21 cellular contexts compared by ENCODE assay signal in genomic region chr6:135056632-135057031, GRCh38. TPM values are rescaled to one million over a fixed set of nuclear protein-coding genes. Genes with fewer than 3 reads are reported as not detected.
DNase-seq lines count a peak whose midpoint lies in the region; ATAC-seq, FAIRE-seq and TF ChIP-seq lines count a peak whose summit lies in the region.
"Had no signal": no experiment of that assay in that cellular context is flagged by ENCODE, and none has a peak within 500 bp of the region (broad histone marks: within the 10 kb centered on the region; RNA-seq: fewer than 3 reads in every experiment).

No MANE protein-coding gene starts in this region.

- in situ Hi-C loops in K562 (cut with MboI): no loop called here

- H3K79me2 ChIP-seq in K562 (ENCODE audit: control insufficient read depth, insufficient read depth, low read length): peaks cover 40% of the 10 kb centered on the region

- H3K27ac Mint-ChIP-seq in CD4-positive, alpha-beta T cell: no peak overlapping the region
- no peak overlapping the region for H3K27ac Mint-ChIP-seq in neural crest cell (ENCODE audit: unreplicated experiment)
- H3K27ac Mint-ChIP-seq: CD8-positive, alpha-beta memory T cell had no signal

- H3K9me3 Mint-ChIP-seq in CD4-positive, alpha-beta T cell: no peaks in the 10 kb centered on the region
- no peaks in the 10 kb centered on the region for H3K9me3 Mint-ChIP-seq in neural crest cell
- H3K9me3 Mint-ChIP-seq: CD8-positive, alpha-beta memory T cell had no signal

- no peaks in the 10 kb centered on the region for H3K27me3 Mint-ChIP-seq in CD4-positive, alpha-beta T cell
- H3K27me3 Mint-ChIP-seq in neural crest cell (ENCODE audit: low read depth): peaks cover 18% of the 10 kb centered on the region

- peaks cover 12% of the 10 kb centered on the region; the same call in 1 of the 3 replicates for H3K36me3 ChIP-seq in K562 (ENCODE audit: control insufficient read depth, insufficient read depth, low read length)
- H3K36me3 ChIP-seq in left lung: no peaks in the 10 kb centered on the region

- no peak for FAIRE-seq in K562 (lab: Jason Lieb, UNC)
- FAIRE-seq: D721Med, GM12878, GM18507, H1 had no signal

- no peak for TF ChIP-seq CTCF in CD4-positive, alpha-beta T cell (IDR thresholded peaks at IDR 0.05)
- TF ChIP-seq CTCF in K562 (IDR thresholded peaks at IDR 0.05 in 2 of 3, conservative IDR thresholded peaks at IDR 0.05 in 1 of 3; ENCODE audit: insufficient read depth in 2 of 3, low read depth in 1 of 3, low read length in 3 of 3): no peak
- no peak for TF ChIP-seq CTCF in neural crest cell (conservative IDR thresholded peaks at IDR 0.05)
- no peak for TF ChIP-seq CTCF in left lung (IDR thresholded peaks at IDR 0.05)

- peak overlapping the region; percentile 82 for H2AFZ ChIP-seq in K562 (ENCODE audit: low read depth, low read length)

- H3K4me3 ChIP-seq in K562: no peak overlapping the region
- no peak overlapping the region for H3K4me3 ChIP-seq in left lung
- H3K4me3 ChIP-seq: BLaER1, GM12878, GM23248 had no signal

- peak overlapping the region; percentile 45 for H3K4me3 Mint-ChIP-seq in CD4-positive, alpha-beta T cell
- peak overlapping the region; percentile 47 for H3K4me3 Mint-ChIP-seq in neural crest cell

- H4K20me1 ChIP-seq in K562 (replicated peaks; ENCODE audit: control insufficient read depth, insufficient read depth, low read length): no peaks in the 10 kb centered on the region

- CTCF ChIA-PET in CD4-positive, alpha-beta T cell (lab: Charles Lee): no interaction called here
- CTCF ChIA-PET in K562 (lab: Yijun Ruan, JAX; ENCODE audit: low intra/inter-chr PET ratio): no interaction called here

- ATAC-seq in CD4-positive, alpha-beta T cell (ENCODE audit: poor library complexity): no peak
- no peak for ATAC-seq in K562
- ATAC-seq in left lung: no peak
- ATAC-seq: GM12878 had no signal

- no peaks in the 10 kb centered on the region for H3K9me1 ChIP-seq in K562 (ENCODE audit: control insufficient read depth, insufficient read depth, low read length)

- no peak for DNase-seq in CD4-positive, alpha-beta T cell
- no peak for DNase-seq in K562 (ENCODE audit: extremely low read depth in 1 of 4, low spot score in 3 of 4)
- DNase-seq in neural crest cell (ENCODE audit: low read depth, low spot score): no peak
- no peak for DNase-seq in caudate nucleus (lab: John Stamatoyannopoulos, UW)
- DNase-seq in stimulated activated CD4-positive, alpha-beta T cell treated with anti-CD3 and anti-CD28 coated beads, Interleukin-15, amount 100 ng/mL, for 24 hours: no peak
- no peak for DNase-seq in left lung
- DNase-seq: CD4-positive, CD25-positive, alpha-beta regulatory T cell; CD8-positive, alpha-beta memory T cell; DMS 273 treated with DMSO at 0.1 percent for 48 hours; DMS79; EL; GDM1; GM23248; H7; HCEC 1CT had no signal

- H3K4me1 ChIP-seq in K562 (replicated peaks in 1 of 2; ENCODE audit: control insufficient read depth in 2 of 2, insufficient read depth in 2 of 2, low read length in 2 of 2): peaks cover 3 to 6% of the 10 kb centered on the region in 2 experiments; a peak in 4 of 5 replicates
- H3K4me1 ChIP-seq in left lung: peaks cover 8 to 23% of the 10 kb centered on the region in 2 donors

- no peaks in the 10 kb centered on the region for H3K27me3 ChIP-seq in CD4-positive, alpha-beta T cell (ENCODE audit: control insufficient read depth, insufficient read depth, low read length)
- H3K27me3 ChIP-seq in K562 (ENCODE audit: control insufficient read depth in 2 of 2, insufficient read depth in 2 of 2, low read length in 2 of 2) (no peaks in the 10 kb centered on the region), left lung (no peaks in the 10 kb centered on the region)
- H3K27me3 ChIP-seq: BLaER1 had no signal

- peak overlapping the region; percentile 31 to 95; a peak in 1 of 4 replicates for H3K9ac ChIP-seq in K562 (ENCODE audit: insufficient read depth in 1 of 2, low read depth in 2 of 2, low read length in 2 of 2)
- H3K9ac ChIP-seq: BLaER1, GM23248 had no signal

- 67% methylated on average over 5 of the region's 5 CpGs for WGBS in K562 (ENCODE audit: insufficient coverage, low coverage, missing lambda C conversion rate)

- TF ChIP-seq EP300 in K562 (IDR thresholded peaks at IDR 0.05; ENCODE audit: low read length): no peak

- BruUV-seq in K562 (replicated peaks; lab: Mats Ljungman, UMichigan): no TSS peak

- TF ChIP-seq RAD21 in K562 (CRISPR knock-in tag; conservative IDR thresholded peaks at IDR 0.05 in 1 of 2, IDR thresholded peaks at IDR 0.05 in 1 of 2): no peak

- intact Hi-C loops in CD4-positive, alpha-beta T cell (cut with DNase I, micrococcal nuclease): loop anchor here in 1 of 2 experiments (2.0 kb wide), 1 partner anchor 26 kb away; no protein-coding TSS in a partner anchor
- intact Hi-C loops in K562 (cut with micrococcal nuclease) (no loop called here), left lung (cut with DNase I) (no loop called here)

- H3K4me2 ChIP-seq in K562 (ENCODE audit: insufficient read depth, low read length): peak overlapping the region; percentile 83; the same call in 1 of the 2 replicates

- peaks cover 23% of the 10 kb centered on the region for H3K36me3 Mint-ChIP-seq in CD4-positive, alpha-beta T cell (ENCODE audit: low read depth)
- H3K36me3 Mint-ChIP-seq in neural crest cell (ENCODE audit: low read depth): no peaks in the 10 kb centered on the region
- H3K36me3 Mint-ChIP-seq: CD4-positive, CD25-positive, alpha-beta regulatory T cell had no signal

- H3K27ac ChIP-seq in CD4-positive, alpha-beta T cell (ENCODE audit: low read depth, low read length): no peak overlapping the region
- H3K27ac ChIP-seq in K562 (ENCODE audit: extremely low read depth, low read depth, low read length) (peak overlapping the region; percentile 94; the same call in 2 of the 3 replicates), caudate nucleus (ENCODE audit: low read depth, low read length) (no peak overlapping the region), left lung (no peak overlapping the region)
- H3K27ac ChIP-seq: BLaER1, C4-2B, GM23248 had no signal

- POLR2A ChIA-PET in CD4-positive, alpha-beta T cell (lab: Charles Lee): interaction anchor here (3.4 to 3.8 kb wide), 2 partner anchors 30 to 47 kb away, joined by 43 to 57 read pairs; no protein-coding TSS in a partner anchor
- POLR2A ChIA-PET in K562 (lab: Yijun Ruan, JAX): interaction anchor here (0.9 to 1.5 kb wide), 3 partner anchors 25 to 53 kb away, joined by 3 to 4 read pairs (median 3); no protein-coding TSS in a partner anchor

- no peak for TF ChIP-seq POLR2A in K562 (conservative IDR thresholded peaks at IDR 0.05)

- no peaks in the 10 kb centered on the region for H3K9me3 ChIP-seq in CD4-positive, alpha-beta T cell (ENCODE audit: control insufficient read depth, low read length)
- no peaks in the 10 kb centered on the region for H3K9me3 ChIP-seq in K562 (replicated peaks; ENCODE audit: control insufficient read depth, insufficient read depth, low read depth, low read length)
- H3K9me3 ChIP-seq in left lung: no peaks in the 10 kb centered on the region
- H3K9me3 ChIP-seq: BLaER1 had no signal

- H3K4me1 Mint-ChIP-seq in CD4-positive, alpha-beta T cell (ENCODE audit: low read depth): peaks cover 40% of the 10 kb centered on the region
- H3K4me1 Mint-ChIP-seq in neural crest cell: peaks cover 27% of the 10 kb centered on the region

TF ChIP-seq in K562, 482 proteins besides CTCF, POLR2A, EP300 and RAD21:
- TF ChIP-seq C11orf30 (IDR thresholded peaks at IDR 0.05; ENCODE audit: low read depth) (0 out of 2 replicates have a peak, but pooled peaks have one; percentile 14), ZNF316 (IDR thresholded peaks at IDR 0.05) (peak; percentile 54; the same call in 1 of the 2 replicates), CREB3L1 (IDR thresholded peaks at IDR 0.05; ENCODE audit: borderline replicate concordance, low read depth) (no peak)

RNA-seq across cellular contexts. Expression of gene HBS1L, which starts 2.0 kb away (rescaled TPM):
- total RNA-seq in CD4-positive, alpha-beta T cell: 100 to 1,000 TPM; 106 to 117 TPM
- 82.7 and 242 TPM in 2 replicates for total RNA-seq in K562 (2011; cell fraction: chromatin; rRNA removed; ENCODE audit: low replicate concordance)
- total RNA-seq in K562 (2011; cell fraction: nucleolus; rRNA removed): 27.5 and 35.5 TPM in 2 replicates
- 68.2 and 121 TPM in 2 replicates for total RNA-seq in K562 (2011; cell fraction: nucleoplasm; rRNA removed)
- total RNA-seq in K562 (2014; rRNA removed) (133 and 145 TPM in 2 replicates), K562 (2014; rRNA removed; fragmentation: Illumina TruSeq; extraction: Trizol) (184 and 207 TPM in 2 replicates), K562 (2015; rRNA removed; fragmentation: Illumina TruSeq; extraction: Trizol) (161 and 170 TPM in 2 replicates), K562 (2021) (128 and 140 TPM in 2 replicates), neural crest cell (82.6 and 83.3 TPM in 2 replicates), left lung (10 to 100 TPM; 55.1 to 61.2 TPM)
- polyA plus RNA-seq in K562 (2011; rRNA removed) (131 and 175 TPM in 2 replicates), K562 (2014; fragmentation: Illumina TruSeq; extraction: Trizol) (117 and 121 TPM in 2 replicates), K562 (2014; fragmentation: Nextera tagmentation; extraction: Ambion mirVana) (100 to 1,000 TPM; 101 to 199 TPM), K562 (2014; rRNA removed) (115 and 120 TPM in 2 replicates)
- polyA plus RNA-seq in K562 (2011; cell fraction: cytosol; rRNA removed): 34.0 and 60.3 TPM in 2 replicates
- polyA plus RNA-seq in K562 (2011; cell fraction: nucleus; rRNA removed): 57.7 and 92.5 TPM in 2 replicates
- 75.8 and 104 TPM in 2 replicates for polyA plus RNA-seq in K562 (2012)
- 345 and 377 TPM in 2 replicates for polyA minus RNA-seq in K562 (2011; rRNA and poly(A)+ RNA removed)
- polyA minus RNA-seq in K562 (2011; cell fraction: cytosol; rRNA and poly(A)+ RNA removed): 82.5 and 96.0 TPM in 2 replicates
- 84.1 and 152 TPM in 2 replicates for polyA minus RNA-seq in K562 (2011; cell fraction: nucleus; rRNA and poly(A)+ RNA removed)
